In genomic region chr1:220768127-220768601, GRCh38 we compare ENCODE assay signal across 11 cellular contexts. TPM values are rescaled to one million over a fixed set of nuclear protein-coding genes. Genes with fewer than 3 reads are reported as not detected.
DNase-seq lines count a peak whose midpoint lies in the region; ATAC-seq and TF ChIP-seq lines count a peak whose summit lies in the region.
"Had no signal": no experiment of that assay in that cellular context is flagged by ENCODE, and none has a peak within 500 bp of the region (broad histone marks: within the 10 kb centered on the region; RNA-seq: fewer than 3 reads in every experiment).

No MANE protein-coding gene starts in this region.

- H3K27ac Mint-ChIP-seq in IgD-negative memory B cell = peak overlapping the region in 2 of 3 donors; percentile 54 to 100
- no peak overlapping the region for H3K27ac Mint-ChIP-seq in CD4-positive, alpha-beta memory T cell
- H3K27ac Mint-ChIP-seq: activated B cell treated with CpG ODN at 0.5 μM for 24 hours had no signal

- peak; percentile 74 for DNase-seq in fibroblast of villous mesenchyme (ENCODE audit: low read depth)
- no peak for DNase-seq in omental fat pad (ENCODE audit: low spot score)
- no peak for DNase-seq in CD4-positive, alpha-beta memory T cell
- no peak for DNase-seq in GDM1 (lab: John Stamatoyannopoulos, UW)
- DNase-seq: activated B cell treated with CpG ODN at 0.5 μM for 24 hours, NCI-H2029 had no signal

- H3K79me2 ChIP-seq in parathyroid adenoma = peaks cover under 1% of the 10 kb centered on the region

- POLR2A ChIA-PET in CD4-positive, alpha-beta memory T cell (lab: Charles Lee; ENCODE audit: partially characterized antibody) = no interaction called here

- peak overlapping the region; percentile 49 for H3K27ac ChIP-seq in parathyroid adenoma
- H3K27ac ChIP-seq in CD4-positive, alpha-beta memory T cell (ENCODE audit: low read depth, low read length) = no peak overlapping the region
- H3K27ac ChIP-seq: RWPE1 had no signal

- H3K36me3 Mint-ChIP-seq in IgD-negative memory B cell = peaks cover 4% of the 10 kb centered on the region
- H3K36me3 Mint-ChIP-seq in CD4-positive, alpha-beta memory T cell = no peaks in the 10 kb centered on the region

- peak overlapping the region; percentile 10 for H3K4me3 ChIP-seq in fibroblast of villous mesenchyme (ENCODE audit: low read depth, low read length)
- H3K4me3 ChIP-seq in parathyroid adenoma (ENCODE audit: low read depth, low read length) = no peak overlapping the region
- no peak overlapping the region for H3K4me3 ChIP-seq in CD4-positive, alpha-beta memory T cell (ENCODE audit: low read length in 2 of 2)

- intact Hi-C loops in CD4-positive, alpha-beta memory T cell (cut with micrococcal nuclease) = no loop called here

- ATAC-seq in GM18498 (IDR thresholded peaks at IDR 0.05; ENCODE audit: unreplicated experiment) (peak; percentile 39), omental fat pad (ENCODE audit: low FRiP score) (no peak), GM21737 (IDR thresholded peaks at IDR 0.05; ENCODE audit: unreplicated experiment) (no peak)

- no peak overlapping the region for H3K9ac ChIP-seq in parathyroid adenoma

- H3K36me3 ChIP-seq in parathyroid adenoma (ENCODE audit: control insufficient read depth, insufficient read depth, low read length) = no peaks in the 10 kb centered on the region
- H3K36me3 ChIP-seq in CD4-positive, alpha-beta memory T cell (ENCODE audit: insufficient read depth, low read length) = no peaks in the 10 kb centered on the region

- H3K27me3 Mint-ChIP-seq in IgD-negative memory B cell = no peaks in the 10 kb centered on the region
- peaks cover 3 to 9% of the 10 kb centered on the region in 2 donors for H3K27me3 Mint-ChIP-seq in CD4-positive, alpha-beta memory T cell
- H3K27me3 Mint-ChIP-seq: activated B cell treated with CpG ODN at 0.5 μM for 24 hours had no signal

- no peak overlapping the region for H2AFZ ChIP-seq in parathyroid adenoma

- peaks cover 18% of the 10 kb centered on the region for H3K4me1 ChIP-seq in parathyroid adenoma
- no peaks in the 10 kb centered on the region for H3K4me1 ChIP-seq in CD4-positive, alpha-beta memory T cell (ENCODE audit: insufficient read depth, low read length)

- no peaks in the 10 kb centered on the region for H3K27me3 ChIP-seq in parathyroid adenoma (ENCODE audit: control insufficient read depth, insufficient read depth, low read length)
- no peaks in the 10 kb centered on the region for H3K27me3 ChIP-seq in CD4-positive, alpha-beta memory T cell (ENCODE audit: insufficient read depth, low read length)

- no peaks in the 10 kb centered on the region for H3K9me3 ChIP-seq in parathyroid adenoma (ENCODE audit: control insufficient read depth, low read length)
- H3K9me3 ChIP-seq in CD4-positive, alpha-beta memory T cell (ENCODE audit: control insufficient read depth in 1 of 2, low read length in 2 of 2) = no peaks in the 10 kb centered on the region

- H3K4me2 ChIP-seq in parathyroid adenoma (ENCODE audit: low read length) = no peak overlapping the region

- CTCF ChIA-PET in CD4-positive, alpha-beta memory T cell (lab: Charles Lee; ENCODE audit: partially characterized antibody) = interaction anchor here (1.9 kb wide), 1 partner anchor 8 kb away, joined by 5 read pairs; no protein-coding TSS in a partner anchor

- TF ChIP-seq CTCF in fibroblast of villous mesenchyme (IDR thresholded peaks at IDR 0.05; ENCODE audit: insufficient read depth, low read depth, low read length) = no peak
- no peak for TF ChIP-seq CTCF in parathyroid adenoma (IDR thresholded peaks at IDR 0.05)
- TF ChIP-seq CTCF in omental fat pad (IDR thresholded peaks at IDR 0.05) = no peak

- no peaks in the 10 kb centered on the region for H3K9me3 Mint-ChIP-seq in IgD-negative memory B cell
- H3K9me3 Mint-ChIP-seq in CD4-positive, alpha-beta memory T cell = no peaks in the 10 kb centered on the region
- H3K9me3 Mint-ChIP-seq: activated B cell treated with CpG ODN at 0.5 μM for 24 hours had no signal

- peak overlapping the region in 1 of 4 donors; percentile 34 for H3K4me3 Mint-ChIP-seq in IgD-negative memory B cell
- no peak overlapping the region for H3K4me3 Mint-ChIP-seq in CD4-positive, alpha-beta memory T cell
- H3K4me3 Mint-ChIP-seq: activated B cell treated with CpG ODN at 0.5 μM for 24 hours had no signal

- H3K4me1 Mint-ChIP-seq in IgD-negative memory B cell = peaks cover 0 to 26% (median 11%) of the 10 kb centered on the region in 3 donors
- no peaks in the 10 kb centered on the region for H3K4me1 Mint-ChIP-seq in CD4-positive, alpha-beta memory T cell

RNA-seq across cellular contexts. Expression of gene MTARC1, which starts 18.5 kb away (rescaled TPM):
- polyA plus RNA-seq in IgD-negative memory B cell = 1.6 TPM
- 1.7 and 2.3 TPM in 2 replicates for total RNA-seq in fibroblast of villous mesenchyme
- 100 to 1,000 TPM in 3 of 4 donors, 10 to 100 TPM in 1; 87.2 to 394 (median 192) TPM for total RNA-seq in omental fat pad
- total RNA-seq in CD4-positive, alpha-beta memory T cell = not detected
- polyA plus RNA-seq in CD4-positive, alpha-beta memory T cell = not detected

RNA-seq across cellular contexts. Expression of gene MTARC2, which starts 20.0 kb away (rescaled TPM):
- 11.4 TPM for polyA plus RNA-seq in IgD-negative memory B cell
- total RNA-seq in fibroblast of villous mesenchyme (2.2 and 4.2 TPM in 2 replicates), omental fat pad (10 to 100 TPM; 15.7 to 31.6 (median 26.7) TPM)
- total RNA-seq in CD4-positive, alpha-beta memory T cell = not detected
- polyA plus RNA-seq in CD4-positive, alpha-beta memory T cell = under 1 TPM in 1 of 2 donors, not detected in 1; 0.25 TPM

Comparison
In these comparisons a context has a peak if more than half of its experiments do, and no peak if none do; other contexts are left out.
1. H3K27ac Mint-ChIP-seq: peak in IgD-negative memory B cell (2 of 3); none in CD4-positive, alpha-beta memory T cell (0 of 7).
2. RNA of gene MTARC1, which starts 18.5 kb away (total RNA-seq): 87.2 to 394 TPM in omental fat pad; 1.7 to 2.3 TPM in fibroblast of villous mesenchyme and not detected in CD4-positive, alpha-beta memory T cell; every median in the first group is over 10 times any median in the second.